18 cellular contexts compared by ENCODE assay signal in the genomic region with DNA sequence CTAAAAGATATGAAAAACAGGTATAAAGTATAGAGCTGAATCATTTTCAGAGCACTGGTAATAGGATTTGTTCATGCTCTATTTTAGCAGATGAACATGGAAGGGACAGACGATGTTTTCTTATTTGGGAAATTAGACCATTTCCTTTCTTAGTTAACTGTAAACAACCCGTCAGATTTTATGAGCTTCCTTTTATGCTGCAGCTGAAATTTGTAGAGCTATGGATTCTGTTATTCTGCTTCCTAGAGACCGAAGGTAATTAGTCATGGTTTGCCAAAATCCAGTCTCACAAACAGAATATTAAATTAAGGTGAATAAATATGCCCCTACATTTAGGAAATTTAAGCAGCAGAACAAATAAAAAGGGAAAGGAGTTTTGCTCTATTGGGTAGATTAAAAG.
"Had no signal": no experiment of that assay in that cellular context is flagged by ENCODE, and none has a peak within 500 bp of the region (broad histone marks: within the 10 kb centered on the region; RNA-seq: fewer than 3 reads in every experiment).

No MANE protein-coding gene starts in this region.

- H3K27me3 ChIP-seq: ascending aorta, gastrocnemius medialis, heart left ventricle, sigmoid colon, spleen, testis had no signal

- H3K9me3 ChIP-seq: ascending aorta, gastrocnemius medialis, heart left ventricle, left ventricle myocardium inferior, sigmoid colon, spleen, testis had no signal

- FAIRE-seq: TTC549 had no signal

- H3K9ac ChIP-seq: parathyroid adenoma had no signal

- H3K36me3 ChIP-seq: ascending aorta, gastrocnemius medialis, heart left ventricle, left ventricle myocardium inferior, sigmoid colon, spleen had no signal

- H2AFZ ChIP-seq: parathyroid adenoma had no signal

- H3K79me2 ChIP-seq: parathyroid adenoma had no signal

- H3K4me1 ChIP-seq: ascending aorta, gastrocnemius medialis, heart left ventricle, left ventricle myocardium inferior, parathyroid adenoma, spleen, testis had no signal

- DNase-seq: activated CD4-positive, alpha-beta T cell treated with anti-CD3 and anti-CD28 coated beads, Interleukin-2, amount 50 U/mL, for 4 hours; activated effector memory CD4-positive, alpha-beta T cell treated with anti-CD3 and anti-CD28 coated beads, Interleukin-2, amount 50 U/mL, for 16 hours; activated T-cell treated with anti-CD3 and anti-CD28 coated beads, Interleukin-2, amount 50 U/mL, for 72 hours; cortex of kidney; effector memory CD4-positive, alpha-beta T cell; gastrocnemius medialis; heart left ventricle; left ventricle myocardium inferior; mammary epithelial cell; midbrain; sigmoid colon; spleen; stimulated activated CD4-positive, alpha-beta T cell treated with anti-CD3 and anti-CD28 coated beads, Interleukin-4, amount 100 ng/mL, for 4 hours; testis had no signal

- H3K27ac ChIP-seq: ascending aorta, gastrocnemius medialis, heart left ventricle, left ventricle myocardium inferior, parathyroid adenoma, sigmoid colon, spleen, testis had no signal

- ATAC-seq: activated T-cell treated with anti-CD3 and anti-CD28 coated beads, Interleukin-2, amount 50 U/mL, for 72 hours; gastrocnemius medialis; heart left ventricle; stimulated activated memory B cell treated with anti-CD40 and anti-IgM and Interleukin-4, amounts not matched to agents 10 μg/mL and 1 μg/mL and 100 μg/mL, for 72 hours had no signal

- H3K4me3 ChIP-seq: ascending aorta, gastrocnemius medialis, heart left ventricle, left ventricle myocardium inferior, sigmoid colon, spleen, testis had no signal
